ENCODE assay signal across 8 cellular contexts in genomic region chr10:61943699-61944444, GRCh38. TPM values are rescaled to one million over a fixed set of nuclear protein-coding genes. Genes with fewer than 3 reads are reported as not detected.
DNase-seq lines count a peak whose midpoint lies in the region; ATAC-seq, FAIRE-seq and TF ChIP-seq lines count a peak whose summit lies in the region.

No MANE protein-coding gene starts in this region.

- peaks cover 3% of the 10 kb centered on the region for H3K9me3 Mint-ChIP-seq in neural crest cell

- no peak overlapping the region for H3K9ac ChIP-seq in endocrine pancreas (ENCODE audit: control insufficient read depth, insufficient read depth, low read length)

- DNase-seq in GM13977 (ENCODE audit: low spot score) (peak; percentile 35), RKO (ENCODE audit: low spot score) (peak; percentile 18), neural crest cell (ENCODE audit: low read depth, low spot score) (no peak), T1000 (lab: John Stamatoyannopoulos, UW) (no peak), D721Med (ENCODE audit: insufficient read length, low spot score) (no peak), NCI-H774 (lab: John Stamatoyannopoulos, UW) (no peak)

- peaks cover 17% of the 10 kb centered on the region for H3K4me1 ChIP-seq in endocrine pancreas (ENCODE audit: control insufficient read depth, insufficient read depth, low read length)

- H3K27me3 ChIP-seq in endocrine pancreas (ENCODE audit: control insufficient read depth, insufficient read depth, low read length), result no peaks in the 10 kb centered on the region

- H3K27me3 Mint-ChIP-seq in neural crest cell (ENCODE audit: low read depth), result no peaks in the 10 kb centered on the region

- H3K27ac Mint-ChIP-seq in neural crest cell (ENCODE audit: unreplicated experiment), result peak overlapping the region; percentile 70

- H3K4me3 Mint-ChIP-seq in neural crest cell, result no peak overlapping the region

- no peak for TF ChIP-seq CTCF in GM13977 (IDR thresholded peaks at IDR 0.05; ENCODE audit: extremely low read depth, insufficient read depth, missing control alignments)
- no peak for TF ChIP-seq CTCF in neural crest cell (conservative IDR thresholded peaks at IDR 0.05)
- no peak for TF ChIP-seq CTCF in D721Med (IDR thresholded peaks at IDR 0.05; ENCODE audit: insufficient read depth, missing control alignments)

- in situ Hi-C loops in GM13977 (cut with MboI; ENCODE audit: low pct_unique_long_range_greater_than_20kb, low sequenced_read_pairs, unreplicated experiment), result no loop called here

- peaks cover 8% of the 10 kb centered on the region for H3K36me3 Mint-ChIP-seq in neural crest cell (ENCODE audit: low read depth)

- ATAC-seq in HG02571 (IDR thresholded peaks at IDR 0.05; ENCODE audit: unreplicated experiment), result peak; percentile 37

- peaks cover 35% of the 10 kb centered on the region for H3K4me1 Mint-ChIP-seq in neural crest cell

- no peak for FAIRE-seq in D721Med (lab: Jason Lieb, UNC)

- H3K4me3 ChIP-seq in endocrine pancreas (ENCODE audit: control insufficient read depth, insufficient read depth, low read length), result peak overlapping the region; percentile 7

- H3K9me3 ChIP-seq in endocrine pancreas (ENCODE audit: control insufficient read depth, low read length), result no peaks in the 10 kb centered on the region

- no peaks in the 10 kb centered on the region for H3K36me3 ChIP-seq in endocrine pancreas (ENCODE audit: control insufficient read depth, insufficient read depth, low read length)

RNA-seq across cellular contexts. Expression of gene ARID5B, which starts 42.4 kb away (rescaled TPM):
- 10.1 and 10.4 TPM in 2 replicates for total RNA-seq in neural crest cell

Comparison
In these comparisons a context has a peak if more than half of its experiments do, and no peak if none do; other contexts are left out.
1. DNase-seq: peak in GM13977 (single experiment) and RKO (single experiment); none in neural crest cell (single experiment), T1000 (single experiment), D721Med (single experiment) and NCI-H774 (single experiment).